Comparison of ENCODE assay signal across 8 cellular contexts in genomic region chr22:46070215-46070721, GRCh38.
A peak's percentile ranks its signal among the peaks of the same experiment; 100 is the strongest.
DNase-seq lines count a peak whose midpoint lies in the region; ATAC-seq, FAIRE-seq and TF ChIP-seq lines count a peak whose summit lies in the region.

No MANE protein-coding gene starts in this region.

- peaks cover 25% of the 10 kb centered on the region for H3K36me3 ChIP-seq in Loucy (ENCODE audit: insufficient read depth, low read length)
- H3K36me3 ChIP-seq in adipocyte (ENCODE audit: control insufficient read depth, insufficient read depth, low read length, severe bottlenecking): peaks cover 23% of the 10 kb centered on the region
- H3K36me3 ChIP-seq in iPS-20b (ENCODE audit: insufficient read depth, low read depth, low read length): no peaks in the 10 kb centered on the region

- H3K4me3 ChIP-seq in Loucy (ENCODE audit: low read length, poor library complexity, severe bottlenecking): peak overlapping the region; percentile 84
- H3K4me3 ChIP-seq in adipocyte (ENCODE audit: low read length): peak overlapping the region; percentile 85
- peak overlapping the region; percentile 64; the same call in 1 of the 2 replicates for H3K4me3 ChIP-seq in iPS-20b (ENCODE audit: low read length)

- peaks cover 23% of the 10 kb centered on the region for H4K20me1 ChIP-seq in Loucy (ENCODE audit: insufficient read depth, low read length, poor library complexity, severe bottlenecking)

- no peak for DNase-seq in GM12892 (ENCODE audit: insufficient read length)
- peak; percentile 66 for DNase-seq in adipocyte (ENCODE audit: low read depth)
- DNase-seq in stimulated activated CD4-positive, alpha-beta T cell treated with anti-CD3 and anti-CD28 coated beads, Interleukin-12 subunit alpha, Interleukin-12 subunit beta, amount 100 ng/mL, for 4 hours: peak; percentile 43
- no peak for DNase-seq in cerebellar cortex (ENCODE audit: low spot score)
- DNase-seq in KG1 (lab: John Stamatoyannopoulos, UW): no peak

- peak overlapping the region; percentile 81 for H3K4me2 ChIP-seq in Loucy (ENCODE audit: low read depth, low read length, poor library complexity, severe bottlenecking)

- no peaks in the 10 kb centered on the region for H3K9me2 ChIP-seq in Loucy (replicated peaks; ENCODE audit: low read depth, low read length)

- TF ChIP-seq CTCF in Loucy (conservative IDR thresholded peaks at IDR 0.05; ENCODE audit: low read length): no peak

- peaks cover 36% of the 10 kb centered on the region for H3K27me3 ChIP-seq in Loucy (ENCODE audit: insufficient read depth, low read length, poor library complexity, severe bottlenecking)
- H3K27me3 ChIP-seq in adipocyte (replicated peaks; ENCODE audit: control insufficient read depth, insufficient read depth, low read length): no peaks in the 10 kb centered on the region
- H3K27me3 ChIP-seq in iPS-20b (ENCODE audit: insufficient read depth, low read length): peaks cover 95% of the 10 kb centered on the region

- ATAC-seq in GM21447 (IDR thresholded peaks at IDR 0.05; ENCODE audit: unreplicated experiment): no peak

- H3K79me2 ChIP-seq in Loucy (ENCODE audit: insufficient read depth, low read length): peaks cover 91% of the 10 kb centered on the region

- no peak overlapping the region for H2AFZ ChIP-seq in Loucy (ENCODE audit: low read length)

- H3F3A ChIP-seq in Loucy (ENCODE audit: low read depth): peaks cover 14% of the 10 kb centered on the region; the same call in 1 of the 2 replicates

- H3K4me1 ChIP-seq in Loucy (ENCODE audit: insufficient read depth, low read length, poor library complexity, severe bottlenecking): peaks cover 44% of the 10 kb centered on the region
- H3K4me1 ChIP-seq in adipocyte (ENCODE audit: control insufficient read depth, insufficient read depth, low read length): peaks cover 36% of the 10 kb centered on the region
- 0 out of 2 replicates have a peak, but pooled peaks cover 3% of the 10 kb centered on the region for H3K4me1 ChIP-seq in iPS-20b (ENCODE audit: insufficient read depth, low read length)

- no peaks in the 10 kb centered on the region for H3K9me3 ChIP-seq in Loucy (ENCODE audit: insufficient read depth, low read depth, low read length)
- no peaks in the 10 kb centered on the region for H3K9me3 ChIP-seq in adipocyte (ENCODE audit: control insufficient read depth, low read length)
- H3K9me3 ChIP-seq in iPS-20b (ENCODE audit: insufficient read depth, low read depth, low read length): no peaks in the 10 kb centered on the region

- H3K9ac ChIP-seq in Loucy (ENCODE audit: low read depth, low read length, poor library complexity, severe bottlenecking): peak overlapping the region; percentile 98
- peak overlapping the region; percentile 99 for H3K9ac ChIP-seq in adipocyte (ENCODE audit: low read length)
- peak overlapping the region; percentile 15; the same call in 1 of the 2 replicates for H3K9ac ChIP-seq in iPS-20b (ENCODE audit: low read depth, low read length)

- peak; percentile 64 for FAIRE-seq in GM12892 (lab: Jason Lieb, UNC)

- no peak overlapping the region for H3K27ac ChIP-seq in iPS-20b (ENCODE audit: low read length)

- peak; percentile 8; the same call in 1 of the 2 replicates for TF ChIP-seq POLR2A in GM12892 (IDR thresholded peaks at IDR 0.05; ENCODE audit: low read depth, low read length)

Comparison
In these comparisons a context has a peak if more than half of its experiments do, and no peak if none do; other contexts are left out.
1. DNase-seq: peak in adipocyte (single experiment) and stimulated activated CD4-positive, alpha-beta T cell treated with anti-CD3 and anti-CD28 coated beads, Interleukin-12 subunit alpha, Interleukin-12 subunit beta, amount 100 ng/mL, for 4 hours (single experiment); none in GM12892 (single experiment), cerebellar cortex (single experiment) and KG1 (single experiment).
2. H3K9ac ChIP-seq: peak in every context shown above with its lines; median percentile 99 in adipocyte; 98 in Loucy; 15 in iPS-20b.
3. Peak in every context shown above with its lines, with median percentiles within 50 percentile points of each other: H3K4me3 ChIP-seq.